8 cellular contexts compared by ENCODE assay signal in the genomic region with DNA sequence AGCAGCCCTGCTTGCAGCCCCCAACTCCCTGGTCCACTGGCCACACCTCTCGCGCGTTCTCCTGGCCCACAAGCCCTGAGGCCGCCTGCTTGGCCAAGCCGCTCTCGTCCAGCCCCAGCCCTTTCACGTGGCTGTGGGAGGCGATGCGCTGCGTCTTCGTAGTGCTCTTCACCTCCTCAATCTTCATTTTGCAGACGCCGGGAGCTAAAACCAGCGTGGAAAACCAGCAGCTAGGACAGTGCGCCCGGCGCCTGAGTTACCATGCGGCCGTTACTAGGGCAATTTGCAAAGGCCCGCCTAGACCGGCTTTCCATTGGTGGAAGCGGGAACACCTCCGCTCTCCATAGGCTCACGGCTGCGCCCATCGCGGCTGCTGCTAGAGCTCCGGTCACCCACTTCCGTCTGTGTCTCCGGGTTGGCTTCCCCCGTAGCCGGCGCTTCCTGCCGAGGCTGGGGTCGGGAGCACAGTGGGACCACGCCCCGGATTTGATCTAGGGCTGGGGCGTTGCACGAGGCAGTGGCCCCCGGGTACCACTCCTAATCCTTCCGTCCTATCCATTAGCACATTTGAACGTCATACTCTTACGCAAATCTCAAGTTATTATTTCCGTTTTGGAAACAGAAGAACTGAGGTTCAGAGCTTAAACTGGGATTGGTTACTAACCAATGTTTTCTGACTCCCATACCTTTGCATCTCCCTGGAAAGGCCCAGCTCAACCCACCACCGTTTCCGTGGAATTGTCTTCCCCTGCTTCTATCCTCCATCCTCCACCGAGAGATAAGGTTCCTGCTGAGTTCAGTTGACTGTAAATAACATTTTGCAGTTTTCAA. TPM values are rescaled to one million over a fixed set of nuclear protein-coding genes. Genes with fewer than 3 reads are reported as not detected.
DNase-seq lines count a peak whose midpoint lies in the region; ATAC-seq and TF ChIP-seq lines count a peak whose summit lies in the region.

Gene RUVBL1 (minus strand): TSS at position 275 of the 831 bp plus-strand sequence. CDS start 88 bp downstream, at position 187.

- H3K27me3 ChIP-seq in H9 (ENCODE audit: insufficient read depth, low read length) = no peaks in the 10 kb centered on the region; the same call in 1 of the 2 replicates
- H3K27me3 ChIP-seq in MG63 = no peaks in the 10 kb centered on the region

- H2AK5ac ChIP-seq in H9 (ENCODE audit: insufficient read length, low read length) = no peak within 1 kb of the TSS

- H3K79me1 ChIP-seq in H9 (ENCODE audit: insufficient read depth, low read depth, low read length, poor library complexity, severe bottlenecking) = peaks cover 5% of the 10 kb centered on the region

- H2AFZ ChIP-seq in H9 (ENCODE audit: low read length) = no peak within 1 kb of the TSS

- no peak within 1 kb of the TSS for H2BK20ac ChIP-seq in H9 (ENCODE audit: low read depth, low read length, poor library complexity, severe bottlenecking)

- H3K23me2 ChIP-seq in H9 (ENCODE audit: insufficient read length, low read depth, low read length, poor library complexity, severe bottlenecking) = peaks cover 5% of the 10 kb centered on the region

- H4K5ac ChIP-seq in H9 (ENCODE audit: insufficient read length, low read depth, low read length) = no peak within 1 kb of the TSS

- H3K79me2 ChIP-seq in H9 (ENCODE audit: insufficient read depth, low read length) = peaks cover 13% of the 10 kb centered on the region; the same call in 1 of the 2 replicates

- peak within 1 kb of the TSS; percentile 75 for H3K4me2 ChIP-seq in H9 (ENCODE audit: insufficient read depth, insufficient read length, low read length)

- no peak within 1 kb of the TSS for H2BK120ac ChIP-seq in H9 (ENCODE audit: low read depth, low read length, poor library complexity, severe bottlenecking)

- no peak within 1 kb of the TSS for H3K23ac ChIP-seq in H9 (ENCODE audit: insufficient read length, low read depth, low read length)

- H3K27me3 Mint-ChIP-seq in H9 (ENCODE audit: low read depth) = peaks cover 12% of the 10 kb centered on the region
- H3K27me3 Mint-ChIP-seq in nephron progenitor cell (ENCODE audit: low read depth, poor library complexity) = peaks cover 24% of the 10 kb centered on the region
- no peaks in the 10 kb centered on the region for H3K27me3 Mint-ChIP-seq in stimulated activated naive CD8-positive, alpha-beta T cell treated with anti-CD3 and anti-CD28 coated beads, Interleukin-15, amount 100 ng/mL, for 72 hours

- TF ChIP-seq CTCF in H9 (conservative IDR thresholded peaks at IDR 0.05) (no peak), fibroblast of the aortic adventitia (IDR thresholded peaks at IDR 0.05; ENCODE audit: insufficient read depth, low read length) (no peak), nephron progenitor cell (IDR thresholded peaks at IDR 0.05) (no peak)

- H3K56ac ChIP-seq in H9 (ENCODE audit: insufficient read length, low read depth, low read length) = peak within 1 kb of the TSS; percentile 20

- peak within 1 kb of the TSS; percentile 99 for H3K27ac Mint-ChIP-seq in H9
- H3K27ac Mint-ChIP-seq in nephron progenitor cell = peak within 1 kb of the TSS; percentile 100
- H3K27ac Mint-ChIP-seq in stimulated activated naive CD8-positive, alpha-beta T cell treated with anti-CD3 and anti-CD28 coated beads, Interleukin-15, amount 100 ng/mL, for 72 hours = peak within 1 kb of the TSS; percentile 98

- no peaks in the 10 kb centered on the region for H3K4me1 ChIP-seq in H9 (ENCODE audit: insufficient read depth, low read length)

- H4K20me1 ChIP-seq in H9 (ENCODE audit: control insufficient read depth, insufficient read depth, insufficient read length) = no peaks in the 10 kb centered on the region

- no peak within 1 kb of the TSS for H4K91ac ChIP-seq in H9 (ENCODE audit: insufficient read length, low read depth, low read length)

- no peak within 1 kb of the TSS for H2BK5ac ChIP-seq in H9 (ENCODE audit: insufficient read length, low read length)

- ATAC-seq in stimulated activated naive CD8-positive, alpha-beta T cell treated with anti-CD3 and anti-CD28 coated beads, Interleukin-15, amount 100 ng/mL, for 72 hours = peak; percentile 99

- H3K4me3 Mint-ChIP-seq in H9 (peak within 1 kb of the TSS; percentile 98 to 99), nephron progenitor cell (peak within 1 kb of the TSS; percentile 100)
- H3K4me3 Mint-ChIP-seq in stimulated activated naive CD8-positive, alpha-beta T cell treated with anti-CD3 and anti-CD28 coated beads, Interleukin-15, amount 100 ng/mL, for 72 hours = peak within 1 kb of the TSS; percentile 99

- H3K9me3 Mint-ChIP-seq in H9 = 0 out of 5 replicates have a peak, but pooled peaks cover 0 to 4% of the 10 kb centered on the region in 2 experiments
- peaks cover 5% of the 10 kb centered on the region for H3K9me3 Mint-ChIP-seq in nephron progenitor cell
- peaks cover 0 to 8% of the 10 kb centered on the region in 2 donors for H3K9me3 Mint-ChIP-seq in stimulated activated naive CD8-positive, alpha-beta T cell treated with anti-CD3 and anti-CD28 coated beads, Interleukin-15, amount 100 ng/mL, for 72 hours

- H3K9me3 ChIP-seq in H9 (ENCODE audit: control insufficient read depth, low read depth, low read length) (no peaks in the 10 kb centered on the region), MG63 (no peaks in the 10 kb centered on the region)

- peak within 1 kb of the TSS; percentile 95 for H3K4me3 ChIP-seq in MG63
- peak within 1 kb of the TSS; percentile 98 for H3K4me3 ChIP-seq in fibroblast of the aortic adventitia (ENCODE audit: low read depth, low read length)

- H3K4me1 Mint-ChIP-seq in H9 (peaks cover 9 to 14% of the 10 kb centered on the region in 2 experiments; a peak in 3 of 4 replicates), nephron progenitor cell (peaks cover 35% of the 10 kb centered on the region)
- H3K4me1 Mint-ChIP-seq in stimulated activated naive CD8-positive, alpha-beta T cell treated with anti-CD3 and anti-CD28 coated beads, Interleukin-15, amount 100 ng/mL, for 72 hours = peaks cover 39% of the 10 kb centered on the region

- H3K27ac ChIP-seq in H9 (ENCODE audit: insufficient read length, low read depth, low read length) = peak within 1 kb of the TSS; percentile 71

- peak within 1 kb of the TSS; percentile 23 for H3T11ph ChIP-seq in H9 (ENCODE audit: low read length)

- H2BK15ac ChIP-seq in H9 (ENCODE audit: low read depth, low read length) = no peak within 1 kb of the TSS

- no CpG with 5 or more reads among the region's 47 CpGs for WGBS in H9 (ENCODE audit: extremely low coverage, insufficient read length, low lambda C conversion rate)

- peak within 1 kb of the TSS; percentile 95 for H3K18ac ChIP-seq in H9 (ENCODE audit: insufficient read length, low read depth, low read length)

- DNase-seq in ELR (ENCODE audit: low read depth) (peak; percentile 99), H9 (peak; percentile 98), MG63 (peak; percentile 100), SHP77 treated with DMSO at 0.1 percent for 48 hours (lab: John Stamatoyannopoulos, UW) (peak; percentile 95), fibroblast of the aortic adventitia (ENCODE audit: low read depth) (peak; percentile 97), nephron progenitor cell (peak; percentile 93)
- DNase-seq in activated effector memory CD4-positive, alpha-beta T cell treated with anti-CD3 and anti-CD28 coated beads, Interleukin-2, amount 50 U/mL, for 16 hours = peak; percentile 99
- DNase-seq in stimulated activated naive CD8-positive, alpha-beta T cell treated with anti-CD3 and anti-CD28 coated beads, Interleukin-15, amount 100 ng/mL, for 72 hours = peak; percentile 95 to 99

- H3K14ac ChIP-seq in H9 (ENCODE audit: insufficient read depth, low read length) = peak within 1 kb of the TSS; percentile 93

- peak within 1 kb of the TSS; percentile 90 for H3K9ac ChIP-seq in H9 (ENCODE audit: extremely low read depth, insufficient read length, low read length)

- peaks cover 7 to 15% (median 8%) of the 10 kb centered on the region in 3 experiments; a peak in 6 of 7 replicates for H3K36me3 Mint-ChIP-seq in H9 (ENCODE audit: insufficient read depth in 1 of 3, low read depth in 3 of 3)
- peaks cover 11% of the 10 kb centered on the region for H3K36me3 Mint-ChIP-seq in nephron progenitor cell (ENCODE audit: low read depth)

- peaks cover 17% of the 10 kb centered on the region for H3K36me3 ChIP-seq in MG63

- H3K4ac ChIP-seq in H9 (ENCODE audit: low read depth, low read length) = no peak within 1 kb of the TSS; the same call in 1 of the 2 replicates

- no peak within 1 kb of the TSS for H2BK12ac ChIP-seq in H9 (ENCODE audit: insufficient read length, low read depth, low read length)

- H4K8ac ChIP-seq in H9 (replicated peaks; ENCODE audit: insufficient read length, low read depth, low read length) = no peak within 1 kb of the TSS

RNA-seq across cellular contexts. Expression of gene RUVBL1, which starts in this region (rescaled TPM):
- total RNA-seq in H9 (2021) (99.6 and 99.7 TPM in 2 replicates), fibroblast of the aortic adventitia (ENCODE audit: low replicate concordance) (47.8 and 50.6 TPM in 2 replicates)
- 207 and 236 TPM in 2 replicates for total RNA-seq in MG63 (2014; rRNA removed; shearing (Covaris generic); ENCODE audit: low replicate concordance)

Comparison
In these comparisons a context has a peak if more than half of its experiments do, and no peak if none do; other contexts are left out.
1. Peak in every context shown above with its lines: DNase-seq, ATAC-seq, H3K4me3 ChIP-seq and H3K27ac ChIP-seq.